Comparison of ENCODE assay signal across 14 cellular contexts in the genomic region with DNA sequence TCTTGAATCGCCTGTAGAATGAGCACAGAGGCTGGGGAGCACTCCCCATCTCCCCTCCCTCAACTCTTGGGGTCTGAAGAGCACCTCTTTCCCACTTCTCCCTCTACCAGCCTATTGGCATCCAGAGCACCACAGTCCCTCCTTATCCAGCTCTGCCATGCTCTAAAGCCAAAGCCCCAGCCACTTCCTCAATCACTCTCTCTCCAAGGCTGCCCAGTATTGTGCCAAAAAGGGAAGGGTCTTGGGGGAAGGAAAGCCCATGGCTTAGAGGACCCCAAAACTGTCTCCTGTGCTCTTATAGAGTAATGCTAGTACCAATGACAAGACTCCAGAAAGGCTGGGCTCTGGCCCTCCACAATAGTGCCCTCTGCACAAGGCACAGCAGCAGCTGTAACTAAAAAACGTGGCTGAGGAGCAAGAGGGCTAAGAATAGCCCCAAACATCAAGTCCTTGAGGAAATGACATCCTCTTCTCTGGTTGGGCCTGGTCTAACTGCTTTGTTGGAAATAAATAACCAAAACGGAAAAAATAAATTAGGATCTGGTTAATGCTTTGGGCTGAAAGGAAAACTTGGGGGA. TPM values are rescaled to one million over a fixed set of nuclear protein-coding genes. Genes with fewer than 3 reads are reported as not detected.
DNase-seq lines count a peak whose midpoint lies in the region; ATAC-seq and TF ChIP-seq lines count a peak whose summit lies in the region.
"Had no signal": no experiment of that assay in that cellular context is flagged by ENCODE, and none has a peak within 500 bp of the region (broad histone marks: within the 10 kb centered on the region; RNA-seq: fewer than 3 reads in every experiment).

No MANE protein-coding gene starts in this region.

- no peaks in the 10 kb centered on the region for H3K9me3 ChIP-seq in T-helper 17 cell (ENCODE audit: control insufficient read depth, low read length, poor library complexity, severe bottlenecking)
- H3K9me3 ChIP-seq: colonic mucosa had no signal

- H3K4me1 Mint-ChIP-seq in activated naive CD4-positive, alpha-beta T cell treated with anti-CD3 and anti-CD28 coated beads for 36 hours (ENCODE audit: low read depth): peaks cover 27% of the 10 kb centered on the region
- H3K4me1 Mint-ChIP-seq in T-helper 17 cell (peaks cover 28% of the 10 kb centered on the region), endothelial cell (ENCODE audit: unreplicated experiment) (no peaks in the 10 kb centered on the region)
- peaks cover 50% of the 10 kb centered on the region for H3K4me1 Mint-ChIP-seq in stimulated activated memory B cell treated with anti-CD40 and anti-IgM and Interleukin-4, amounts not matched to agents 10 μg/mL and 1 μg/mL and 100 μg/mL, for 72 hours

- H3K4me3 Mint-ChIP-seq in activated naive CD4-positive, alpha-beta T cell treated with anti-CD3 and anti-CD28 coated beads for 36 hours: no peak overlapping the region
- H3K4me3 Mint-ChIP-seq in T-helper 17 cell: no peak overlapping the region
- no peak overlapping the region for H3K4me3 Mint-ChIP-seq in endothelial cell (ENCODE audit: unreplicated experiment)
- no peak overlapping the region for H3K4me3 Mint-ChIP-seq in stimulated activated memory B cell treated with anti-CD40 and anti-IgM and Interleukin-4, amounts not matched to agents 10 μg/mL and 1 μg/mL and 100 μg/mL, for 72 hours

- CTCF ChIA-PET in activated naive CD4-positive, alpha-beta T cell treated with anti-CD3 and anti-CD28 coated beads for 36 hours (lab: Charles Lee): interaction anchor here (1.0 to 1.2 kb wide), 2 partner anchors 23 to 143 kb away, joined by 3 to 4 read pairs; partner anchors contain the start of gene DENND4B

- DNase-seq in activated naive CD4-positive, alpha-beta T cell treated with anti-CD3 and anti-CD28 coated beads, Interleukin-2, amount 50 U/mL, for 72 hours (ENCODE audit: low spot score in 2 of 2): no peak
- DNase-seq in activated naive CD4-positive, alpha-beta T cell treated with anti-CD3 and anti-CD28 coated beads for 36 hours: no peak
- DNase-seq in T-helper 17 cell (no peak), endothelial cell (ENCODE audit: low spot score) (no peak), KG1 (lab: John Stamatoyannopoulos, UW) (no peak), LoVo (ENCODE audit: low spot score) (no peak)
- no peak for DNase-seq in activated CD4-positive, CD25-positive, alpha-beta regulatory T cell treated with anti-CD3 and anti-CD28 coated beads, Interleukin-2, amount 50 U/mL, for 72 hours
- DNase-seq: colonic mucosa, GM23248, NCI-H2081, NCI-H82, SHP77 treated with DMSO at 0.1 percent for 48 hours, WERI-Rb-1 had no signal

- TF ChIP-seq CTCF in endothelial cell (IDR thresholded peaks at IDR 0.05; ENCODE audit: unreplicated experiment): no peak

- intact Hi-C loops in activated naive CD4-positive, alpha-beta T cell treated with anti-CD3 and anti-CD28 coated beads for 36 hours (cut with micrococcal nuclease): loop anchor here (2.0 kb wide), 3 partner anchors 21 to 163 kb away; partner anchors contain the start of genes CREB3L4 and DENND4B

- peak overlapping the region; percentile 49 to 78 for H3K27ac Mint-ChIP-seq in activated naive CD4-positive, alpha-beta T cell treated with anti-CD3 and anti-CD28 coated beads, Interleukin-2, amount 50 U/mL, for 72 hours
- H3K27ac Mint-ChIP-seq in activated naive CD4-positive, alpha-beta T cell treated with anti-CD3 and anti-CD28 coated beads for 36 hours: no peak overlapping the region
- H3K27ac Mint-ChIP-seq in T-helper 17 cell: peak overlapping the region; percentile 96
- peak overlapping the region; percentile 16 for H3K27ac Mint-ChIP-seq in endothelial cell (ENCODE audit: unreplicated experiment)
- peak overlapping the region; percentile 70 for H3K27ac Mint-ChIP-seq in stimulated activated memory B cell treated with anti-CD40 and anti-IgM and Interleukin-4, amounts not matched to agents 10 μg/mL and 1 μg/mL and 100 μg/mL, for 72 hours

- no peaks in the 10 kb centered on the region for H3K27me3 Mint-ChIP-seq in activated naive CD4-positive, alpha-beta T cell treated with anti-CD3 and anti-CD28 coated beads for 36 hours (ENCODE audit: low read depth)
- H3K27me3 Mint-ChIP-seq in T-helper 17 cell: no peaks in the 10 kb centered on the region
- H3K27me3 Mint-ChIP-seq in endothelial cell (ENCODE audit: unreplicated experiment): peaks cover 12% of the 10 kb centered on the region
- no peaks in the 10 kb centered on the region for H3K27me3 Mint-ChIP-seq in stimulated activated memory B cell treated with anti-CD40 and anti-IgM and Interleukin-4, amounts not matched to agents 10 μg/mL and 1 μg/mL and 100 μg/mL, for 72 hours

- ATAC-seq in activated naive CD4-positive, alpha-beta T cell treated with anti-CD3 and anti-CD28 coated beads, Interleukin-2, amount 50 U/mL, for 72 hours: no peak
- no peak for ATAC-seq in T-helper 17 cell
- no peak for ATAC-seq in stimulated activated memory B cell treated with anti-CD40 and anti-IgM and Interleukin-4, amounts not matched to agents 10 μg/mL and 1 μg/mL and 100 μg/mL, for 72 hours

- H3K36me3 Mint-ChIP-seq in activated naive CD4-positive, alpha-beta T cell treated with anti-CD3 and anti-CD28 coated beads, Interleukin-2, amount 50 U/mL, for 72 hours: peaks cover 0 to 19% of the 10 kb centered on the region in 2 donors
- H3K36me3 Mint-ChIP-seq in activated naive CD4-positive, alpha-beta T cell treated with anti-CD3 and anti-CD28 coated beads for 36 hours (ENCODE audit: low read depth): no peaks in the 10 kb centered on the region
- no peaks in the 10 kb centered on the region for H3K36me3 Mint-ChIP-seq in T-helper 17 cell (ENCODE audit: low read depth)
- peaks cover 26% of the 10 kb centered on the region for H3K36me3 Mint-ChIP-seq in endothelial cell (ENCODE audit: low read depth, unreplicated experiment)
- peaks cover 21% of the 10 kb centered on the region for H3K36me3 Mint-ChIP-seq in stimulated activated memory B cell treated with anti-CD40 and anti-IgM and Interleukin-4, amounts not matched to agents 10 μg/mL and 1 μg/mL and 100 μg/mL, for 72 hours

- no peaks in the 10 kb centered on the region for H3K9me3 Mint-ChIP-seq in activated naive CD4-positive, alpha-beta T cell treated with anti-CD3 and anti-CD28 coated beads, Interleukin-2, amount 50 U/mL, for 72 hours
- H3K9me3 Mint-ChIP-seq in activated naive CD4-positive, alpha-beta T cell treated with anti-CD3 and anti-CD28 coated beads for 36 hours: no peaks in the 10 kb centered on the region
- no peaks in the 10 kb centered on the region for H3K9me3 Mint-ChIP-seq in endothelial cell (ENCODE audit: unreplicated experiment)
- H3K9me3 Mint-ChIP-seq in stimulated activated memory B cell treated with anti-CD40 and anti-IgM and Interleukin-4, amounts not matched to agents 10 μg/mL and 1 μg/mL and 100 μg/mL, for 72 hours: no peaks in the 10 kb centered on the region

RNA-seq across cellular contexts. Expression of gene SLC27A3, which starts 28.4 kb away (rescaled TPM):
- total RNA-seq in activated naive CD4-positive, alpha-beta T cell treated with anti-CD3 and anti-CD28 coated beads, Interleukin-2, amount 50 U/mL, for 72 hours: 1 to 10 TPM; 7.0 to 8.3 TPM
- total RNA-seq in activated naive CD4-positive, alpha-beta T cell treated with anti-CD3 and anti-CD28 coated beads for 36 hours: 1 to 10 TPM; 2.7 to 4.3 TPM
- total RNA-seq in T-helper 17 cell: 10 to 100 TPM in 1 of 2 donors, 1 to 10 TPM in 1; 7.4 to 10.0 TPM
- total RNA-seq in endothelial cell (ENCODE audit: unreplicated experiment): 72.7 TPM
